14 cellular contexts compared by ENCODE assay signal in genomic region chr10:114577133-114577532, GRCh38.
A peak's percentile ranks its signal among the peaks of the same experiment; 100 is the strongest.
DNase-seq lines count a peak whose midpoint lies in the region; ATAC-seq and TF ChIP-seq lines count a peak whose summit lies in the region.
"Had no signal": no experiment of that assay in that cellular context is flagged by ENCODE, and none has a peak within 500 bp of the region (broad histone marks: within the 10 kb centered on the region; RNA-seq: fewer than 3 reads in every experiment).

No MANE protein-coding gene starts in this region.

- H4K20me1 ChIP-seq in neural progenitor cell (ENCODE audit: low read depth): no peaks in the 10 kb centered on the region

- no peak overlapping the region for H3K27ac Mint-ChIP-seq in neural progenitor cell
- no peak overlapping the region for H3K27ac Mint-ChIP-seq in activated CD4-positive, alpha-beta T cell treated with anti-CD3 and anti-CD28 coated beads for 36 hours

- no peak overlapping the region for H3K9ac ChIP-seq in neural progenitor cell

- DNase-seq in EL (peak; percentile 66), amniotic epithelial cell (ENCODE audit: low read depth) (peak; percentile 41), fibroblast of the aortic adventitia (ENCODE audit: low read depth) (peak; percentile 79), psoas muscle (no peak), neural progenitor cell (ENCODE audit: low spot score) (no peak), HUDEP-2 (lab: John Stamatoyannopoulos, UW; ENCODE audit: unreplicated experiment in 76 of 76) (no peak)
- no peak for DNase-seq in activated CD4-positive, alpha-beta T cell treated with anti-CD3 and anti-CD28 coated beads for 36 hours
- DNase-seq: activated CD8-positive, alpha-beta memory T cell treated with anti-CD3 and anti-CD28 coated beads for 24 hours; GOT3; NCI-H187 treated with DMSO at 0.1 percent for 48 hours; occipital lobe; SIG-M5 had no signal

- H3K4me1 ChIP-seq in psoas muscle: peaks cover 19% of the 10 kb centered on the region
- no peaks in the 10 kb centered on the region for H3K4me1 ChIP-seq in neural progenitor cell

- CTCF ChIA-PET in activated CD4-positive, alpha-beta T cell treated with anti-CD3 and anti-CD28 coated beads for 36 hours (lab: Charles Lee): interaction anchor here (1.2 kb wide), 1 partner anchor 11 kb away, joined by 3 read pairs; no protein-coding TSS in a partner anchor

- peaks cover 3% of the 10 kb centered on the region for H3K4me1 Mint-ChIP-seq in neural progenitor cell
- no peaks in the 10 kb centered on the region for H3K4me1 Mint-ChIP-seq in activated CD4-positive, alpha-beta T cell treated with anti-CD3 and anti-CD28 coated beads for 36 hours
- H3K4me1 Mint-ChIP-seq: brain had no signal

- H3K4me3 ChIP-seq in fibroblast of the aortic adventitia (ENCODE audit: low read depth, low read length) (no peak overlapping the region), psoas muscle (no peak overlapping the region), neural progenitor cell (no peak overlapping the region)

- H3K4me3 Mint-ChIP-seq in neural progenitor cell: no peak overlapping the region
- H3K4me3 Mint-ChIP-seq in activated CD4-positive, alpha-beta T cell treated with anti-CD3 and anti-CD28 coated beads for 36 hours: no peak overlapping the region
- H3K4me3 Mint-ChIP-seq: brain had no signal

- no peaks in the 10 kb centered on the region for H3F3A ChIP-seq in neural progenitor cell (ENCODE audit: low read depth)

- POLR2A ChIA-PET in activated CD4-positive, alpha-beta T cell treated with anti-CD3 and anti-CD28 coated beads for 36 hours (lab: Charles Lee): no interaction called here

- no peaks in the 10 kb centered on the region for H3K36me3 ChIP-seq in psoas muscle (ENCODE audit: insufficient read depth in 1 of 2, low read depth in 1 of 2)
- no peaks in the 10 kb centered on the region for H3K36me3 ChIP-seq in neural progenitor cell

- H3K36me3 Mint-ChIP-seq in neural progenitor cell: no peaks in the 10 kb centered on the region
- no peaks in the 10 kb centered on the region for H3K36me3 Mint-ChIP-seq in activated CD4-positive, alpha-beta T cell treated with anti-CD3 and anti-CD28 coated beads for 36 hours (ENCODE audit: low read depth)
- H3K36me3 Mint-ChIP-seq: brain had no signal

- H3K27ac ChIP-seq in psoas muscle (peak overlapping the region; percentile 46), neural progenitor cell (no peak overlapping the region)

- no peak overlapping the region for H3K4me2 ChIP-seq in neural progenitor cell

- intact Hi-C loops in psoas muscle (cut with DNase I): no loop called here
- intact Hi-C loops in activated CD4-positive, alpha-beta T cell treated with anti-CD3 and anti-CD28 coated beads for 36 hours (cut with DNase I, micrococcal nuclease): no loop called here

- ATAC-seq in psoas muscle: peak in 3 of 4 donors; percentile 37 to 70 (median 39)
- ATAC-seq in activated CD4-positive, alpha-beta T cell treated with anti-CD3 and anti-CD28 coated beads for 36 hours: no peak
- ATAC-seq in HG03196 (IDR thresholded peaks at IDR 0.05; ENCODE audit: unreplicated experiment): no peak

- H3K27me3 ChIP-seq in psoas muscle (ENCODE audit: insufficient read depth in 3 of 3, low read length in 2 of 3) (no peaks in the 10 kb centered on the region), neural progenitor cell (no peaks in the 10 kb centered on the region)

- peaks cover 2% of the 10 kb centered on the region for H3K27me3 Mint-ChIP-seq in neural progenitor cell (ENCODE audit: insufficient read depth, low read depth)
- H3K27me3 Mint-ChIP-seq in activated CD4-positive, alpha-beta T cell treated with anti-CD3 and anti-CD28 coated beads for 36 hours: no peaks in the 10 kb centered on the region

- no peaks in the 10 kb centered on the region for H3K9me3 ChIP-seq in psoas muscle
- no peaks in the 10 kb centered on the region for H3K9me3 ChIP-seq in neural progenitor cell (ENCODE audit: low read depth)

- no peak for TF ChIP-seq CTCF in fibroblast of the aortic adventitia (IDR thresholded peaks at IDR 0.05; ENCODE audit: insufficient read depth, low read length)
- TF ChIP-seq CTCF in psoas muscle (IDR thresholded peaks at IDR 0.05): no peak
- TF ChIP-seq CTCF in neural progenitor cell (IDR thresholded peaks at IDR 0.05): no peak

- WGBS in psoas muscle, 3 donors: 34 to 42% (median 38%) methylated on average over 1 of the region's 1 CpG

- no peak overlapping the region for H2AFZ ChIP-seq in neural progenitor cell (replicated peaks)

- H3K79me2 ChIP-seq in neural progenitor cell (ENCODE audit: low read depth): no peaks in the 10 kb centered on the region

- no peaks in the 10 kb centered on the region for H3K9me3 Mint-ChIP-seq in neural progenitor cell
- H3K9me3 Mint-ChIP-seq in activated CD4-positive, alpha-beta T cell treated with anti-CD3 and anti-CD28 coated beads for 36 hours (ENCODE audit: low read depth): no peaks in the 10 kb centered on the region

Comparison
In these comparisons a context has a peak if more than half of its experiments do, and no peak if none do; other contexts are left out.
1. DNase-seq: peak in EL (single experiment), amniotic epithelial cell (single experiment) and fibroblast of the aortic adventitia (single experiment); none in psoas muscle (0 of 2), neural progenitor cell (single experiment), activated CD4-positive, alpha-beta T cell treated with anti-CD3 and anti-CD28 coated beads for 36 hours (single experiment) and HUDEP-2 (0 of 76).
2. ATAC-seq: peak in psoas muscle (3 of 4); none in activated CD4-positive, alpha-beta T cell treated with anti-CD3 and anti-CD28 coated beads for 36 hours (single experiment) and HG03196 (single experiment).